Comparison of ENCODE assay signal across 26 cellular contexts in genomic region chr2:83051538-83052192, GRCh38.
DNase-seq lines count a peak whose midpoint lies in the region; ATAC-seq and TF ChIP-seq lines count a peak whose summit lies in the region.
"Had no signal": no experiment of that assay in that cellular context is flagged by ENCODE, and none has a peak within 500 bp of the region (broad histone marks: within the 10 kb centered on the region; RNA-seq: fewer than 3 reads in every experiment).

No MANE protein-coding gene starts in this region.

- dilution Hi-C loops in IMR-90 (cut with HindIII; ENCODE audit: low sequenced_read_pairs, unreplicated experiment): no loop called here

- H3K23ac ChIP-seq in IMR-90 (ENCODE audit: low read depth, low read length): no peak overlapping the region

- H3K27ac ChIP-seq in IMR-90 (ENCODE audit: insufficient read depth, low read length) (no peak overlapping the region), mesodermal cell (ENCODE audit: low read depth, low read length, severe bottlenecking) (peak overlapping the region; percentile 6), brain microvascular endothelial cell (no peak overlapping the region)
- H3K27ac ChIP-seq: psoas muscle, stomach, WERI-Rb-1 had no signal

- H3K9me3 ChIP-seq in IMR-90 (ENCODE audit: control insufficient read depth, insufficient read depth, low read length): no peaks in the 10 kb centered on the region
- H3K9me3 ChIP-seq in mesodermal cell (ENCODE audit: control insufficient read depth, low read length): no peaks in the 10 kb centered on the region
- H3K9me3 ChIP-seq: psoas muscle, stomach had no signal

- no peak for DNase-seq in IMR-90
- peak; percentile 2 for DNase-seq in OCI-M1 (lab: John Stamatoyannopoulos, UW)
- DNase-seq in cardiac fibroblast (ENCODE audit: low read depth in 2 of 2): peak; percentile 14 to 92
- DNase-seq in NCI-H774 (lab: John Stamatoyannopoulos, UW): no peak
- no peak for DNase-seq in brain microvascular endothelial cell
- no peak for DNase-seq in naive thymus-derived CD8-positive, alpha-beta T cell
- DNase-seq: activated CD4-positive, alpha-beta T cell treated with anti-CD3 and anti-CD28 coated beads, Interleukin-2, amount 10 ng/mL, durations not matched to agents 24 days and 14 days; activated gamma-delta T cell treated with Interleukin-2 at 50 U/mL for 16 hours; activated T-cell treated with anti-CD3 and anti-CD28 coated beads, Interleukin-2, amount 50 U/mL, for 24 hours; effector CD4-positive, alpha-beta T cell; foreskin fibroblast; head of caudate nucleus; NCI-H146; NCI-H446 treated with DMSO at 0.1 percent for 48 hours; psoas muscle; small intestine; stimulated activated CD4-positive, alpha-beta T cell treated with anti-CD3 and anti-CD28 coated beads, Interleukin-2, amount 100 ng/mL, for 24 hours; stomach; T-helper 17 cell; trophoblast cell; WERI-Rb-1 had no signal

- no peak overlapping the region for H2BK120ac ChIP-seq in IMR-90 (ENCODE audit: low read depth, low read length)

- H3K9me3 Mint-ChIP-seq in naive thymus-derived CD8-positive, alpha-beta T cell: peaks cover 0 to 12% (median 3%) of the 10 kb centered on the region in 9 donors
- H3K9me3 Mint-ChIP-seq: activated CD4-positive, alpha-beta T cell treated with anti-CD3 and anti-CD28 coated beads, Interleukin-2, amount 10 ng/mL, durations not matched to agents 24 days and 14 days had no signal

- CTCF ChIA-PET in IMR-90 (lab: Yijun Ruan, JAX): interaction anchor here (0.7 kb wide), 1 partner anchor 9 kb away, joined by 3 read pairs; no protein-coding TSS in a partner anchor

- H3K9me1 ChIP-seq in IMR-90 (ENCODE audit: insufficient read depth, low read length): 0 out of 2 replicates have a peak, but pooled peaks cover 4% of the 10 kb centered on the region

- no peak overlapping the region for H3K4me3 ChIP-seq in IMR-90 (ENCODE audit: insufficient read depth, low read depth, low read length)
- H3K4me3 ChIP-seq in cardiac fibroblast (replicated peaks in 1 of 2; ENCODE audit: low read depth in 2 of 2, low read length in 2 of 2): no peak overlapping the region
- H3K4me3 ChIP-seq in mesodermal cell (ENCODE audit: extremely low read depth, insufficient read depth, low read length, poor library complexity, severe bottlenecking): no peak overlapping the region
- H3K4me3 ChIP-seq in brain microvascular endothelial cell (ENCODE audit: low read depth, low read length): no peak overlapping the region
- H3K4me3 ChIP-seq: psoas muscle, stomach had no signal

- H3K18ac ChIP-seq in IMR-90 (ENCODE audit: low read depth, low read length): no peak overlapping the region

- no peak overlapping the region for H2BK15ac ChIP-seq in IMR-90 (ENCODE audit: low read depth, low read length)

- no peak overlapping the region for H3K4me2 ChIP-seq in IMR-90 (ENCODE audit: low read depth, low read length)

- peaks cover 0 to 5% (median 0%) of the 10 kb centered on the region in 3 donors for H3K36me3 Mint-ChIP-seq in naive thymus-derived CD8-positive, alpha-beta T cell
- H3K36me3 Mint-ChIP-seq: brain, IgD-negative memory B cell, memory B cell had no signal

- no peaks in the 10 kb centered on the region for H3K27me3 ChIP-seq in IMR-90 (ENCODE audit: control insufficient read depth, insufficient read depth, low read length)
- H3K27me3 ChIP-seq in brain microvascular endothelial cell (replicated peaks): no peaks in the 10 kb centered on the region
- H3K27me3 ChIP-seq: stomach had no signal

- no peak overlapping the region for H3K56ac ChIP-seq in IMR-90 (ENCODE audit: extremely low read depth, insufficient read depth, low read length)

- H3K4me1 Mint-ChIP-seq in naive thymus-derived CD8-positive, alpha-beta T cell: no peaks in the 10 kb centered on the region
- H3K4me1 Mint-ChIP-seq: activated CD4-positive, alpha-beta T cell treated with anti-CD3 and anti-CD28 coated beads, Interleukin-2, amount 10 ng/mL, durations not matched to agents 24 days and 14 days; brain; IgD-negative memory B cell; memory B cell; T-helper 17 cell had no signal

- TF ChIP-seq POLR2A in IMR-90 (IDR thresholded peaks at IDR 0.05; ENCODE audit: low read depth, low read length): no peak

- no peaks in the 10 kb centered on the region for H3K27me3 Mint-ChIP-seq in naive thymus-derived CD8-positive, alpha-beta T cell
- H3K27me3 Mint-ChIP-seq: activated CD4-positive, alpha-beta T cell treated with anti-CD3 and anti-CD28 coated beads, Interleukin-2, amount 10 ng/mL, durations not matched to agents 24 days and 14 days; activated T-cell treated with anti-CD3 and anti-CD28 coated beads, Interleukin-2, amount 50 U/mL, for 24 hours; brain; IgD-negative memory B cell; memory B cell; T-helper 17 cell had no signal

- H3K4me1 ChIP-seq in IMR-90 (ENCODE audit: control insufficient read depth, insufficient read depth, low read length) (no peaks in the 10 kb centered on the region), mesodermal cell (ENCODE audit: control insufficient read depth, insufficient read depth, low read length, poor library complexity, severe bottlenecking) (peaks cover 3% of the 10 kb centered on the region)
- H3K4me1 ChIP-seq: psoas muscle, stomach had no signal

- H3K14ac ChIP-seq in IMR-90 (replicated peaks; ENCODE audit: low read depth, low read length): no peak overlapping the region

- ATAC-seq in IMR-90 (ENCODE audit: low read depth) (no peak), HG03039 (IDR thresholded peaks at IDR 0.05; ENCODE audit: unreplicated experiment) (no peak)
- ATAC-seq in naive thymus-derived CD8-positive, alpha-beta T cell: no peak
- ATAC-seq: psoas muscle, T-helper 17 cell had no signal

- H3K4ac ChIP-seq in IMR-90 (ENCODE audit: low read depth, low read length): no peak overlapping the region

- no peak overlapping the region for H4K8ac ChIP-seq in IMR-90 (ENCODE audit: low read depth in 2 of 2, low read length in 2 of 2)

- H2BK20ac ChIP-seq in IMR-90 (ENCODE audit: low read depth, low read length): no peak overlapping the region

- intact Hi-C loops in IMR-90 (cut with micrococcal nuclease): no loop called here

- no peak for TF ChIP-seq RAD21 in IMR-90 (IDR thresholded peaks at IDR 0.05; ENCODE audit: low read length)

- H2AFZ ChIP-seq in IMR-90 (replicated peaks; ENCODE audit: low read length, poor library complexity): no peak overlapping the region

- no peak overlapping the region for H3K9ac ChIP-seq in IMR-90 (ENCODE audit: low read depth, low read length)

- no peak overlapping the region for H3K4me3 Mint-ChIP-seq in naive thymus-derived CD8-positive, alpha-beta T cell
- H3K4me3 Mint-ChIP-seq: activated CD4-positive, alpha-beta T cell treated with anti-CD3 and anti-CD28 coated beads, Interleukin-2, amount 10 ng/mL, durations not matched to agents 24 days and 14 days; activated T-cell treated with anti-CD3 and anti-CD28 coated beads, Interleukin-2, amount 50 U/mL, for 24 hours; brain; IgD-negative memory B cell; memory B cell; T-helper 17 cell had no signal

- TF ChIP-seq CTCF in IMR-90 (conservative IDR thresholded peaks at IDR 0.05; ENCODE audit: low read depth, low read length): no peak
- TF ChIP-seq CTCF in cardiac fibroblast (IDR thresholded peaks at IDR 0.05; ENCODE audit: low read depth, low read length): no peak
- TF ChIP-seq CTCF in brain microvascular endothelial cell (IDR thresholded peaks at IDR 0.05; ENCODE audit: low read depth, low read length, missing control alignments): no peak

- BruUV-seq in IMR-90 (replicated peaks; lab: Mats Ljungman, UMichigan): no TSS peak

- H3K36me3 ChIP-seq in IMR-90 (ENCODE audit: control insufficient read depth, insufficient read depth, low read length): no peaks in the 10 kb centered on the region
- no peaks in the 10 kb centered on the region for H3K36me3 ChIP-seq in mesodermal cell (ENCODE audit: control insufficient read depth, insufficient read depth, low read length)
- no peaks in the 10 kb centered on the region for H3K36me3 ChIP-seq in brain microvascular endothelial cell (replicated peaks)
- H3K36me3 ChIP-seq: stomach, WERI-Rb-1 had no signal

- no peak overlapping the region for H2AK5ac ChIP-seq in IMR-90 (ENCODE audit: low read depth, low read length)

- no peak overlapping the region for H4K91ac ChIP-seq in IMR-90 (ENCODE audit: insufficient read depth, low read depth, low read length)

- H4K5ac ChIP-seq in IMR-90 (ENCODE audit: low read depth, low read length): no peak overlapping the region

- H4K20me1 ChIP-seq in IMR-90 (ENCODE audit: insufficient read depth, low read length): no peaks in the 10 kb centered on the region

- H3K79me1 ChIP-seq in IMR-90 (ENCODE audit: low read depth in 1 of 2, low read length in 2 of 2): no peaks in the 10 kb centered on the region

- H2AK9ac ChIP-seq in IMR-90 (replicated peaks; ENCODE audit: low read depth, low read length, poor library complexity): peak overlapping the region; percentile 25

- H3K27ac Mint-ChIP-seq in naive thymus-derived CD8-positive, alpha-beta T cell: no peak overlapping the region
- H3K27ac Mint-ChIP-seq: activated CD4-positive, alpha-beta T cell treated with anti-CD3 and anti-CD28 coated beads, Interleukin-2, amount 10 ng/mL, durations not matched to agents 24 days and 14 days; activated T-cell treated with anti-CD3 and anti-CD28 coated beads, Interleukin-2, amount 50 U/mL, for 24 hours; brain; IgD-negative memory B cell; memory B cell; T-helper 17 cell had no signal

- POLR2A ChIA-PET in IMR-90 (lab: Charles Lee; ENCODE audit: unreplicated experiment): no interaction called here
- POLR2A ChIA-PET in naive thymus-derived CD8-positive, alpha-beta T cell (lab: Charles Lee): no interaction called here

- in situ Hi-C loops in IMR-90 (cut with MboI; ENCODE audit: low sequenced_read_pairs): no loop called here
- in situ Hi-C loops in brain microvascular endothelial cell (cut with HindIII; ENCODE audit: low pct_ligation_motif_present, low sequenced_read_pairs): no loop called here

- WGBS in IMR-90 (ENCODE audit: extremely low coverage in 2 of 2, insufficient read length in 1 of 2), 2 experiments: no CpG with 5 or more reads among the region's 6 CpGs
- 85 to 90% methylated on average over 3 to 5 of the region's 6 CpGs for WGBS in mesodermal cell (ENCODE audit: insufficient coverage in 2 of 2), 2 experiments

- no peak overlapping the region for H2BK5ac ChIP-seq in IMR-90 (ENCODE audit: low read depth, low read length, poor library complexity, severe bottlenecking)

TF ChIP-seq in IMR-90, 13 proteins besides CTCF, POLR2A, EP300 and RAD21 (continues in another document):
- no peak for TF ChIP-seq MAZ (IDR thresholded peaks at IDR 0.05; ENCODE audit: borderline replicate concordance, low read depth, low read length)
- TF ChIP-seq NFE2L2 (IDR thresholded peaks at IDR 0.05; ENCODE audit: low read depth, low read length): no peak
- TF ChIP-seq MXI1 (IDR thresholded peaks at IDR 0.05; ENCODE audit: borderline replicate concordance, low read depth, low read length): no peak
- TF ChIP-seq, protein P1, sequence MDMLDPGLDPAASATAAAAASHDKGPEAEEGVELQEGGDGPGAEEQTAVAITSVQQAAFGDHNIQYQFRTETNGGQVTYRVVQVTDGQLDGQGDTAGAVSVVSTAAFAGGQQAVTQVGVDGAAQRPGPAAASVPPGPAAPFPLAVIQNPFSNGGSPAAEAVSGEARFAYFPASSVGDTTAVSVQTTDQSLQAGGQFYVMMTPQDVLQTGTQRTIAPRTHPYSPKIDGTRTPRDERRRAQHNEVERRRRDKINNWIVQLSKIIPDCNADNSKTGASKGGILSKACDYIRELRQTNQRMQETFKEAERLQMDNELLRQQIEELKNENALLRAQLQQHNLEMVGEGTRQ (IDR thresholded peaks at IDR 0.05; ENCODE audit: low read depth, low read length): no peak

Comparison
In these comparisons a context has a peak if more than half of its experiments do, and no peak if none do; other contexts are left out.
1. DNase-seq: peak in OCI-M1 (single experiment) and cardiac fibroblast (2 of 2); none in IMR-90 (single experiment), NCI-H774 (single experiment), brain microvascular endothelial cell (single experiment) and naive thymus-derived CD8-positive, alpha-beta T cell (0 of 10).